Comparison of ENCODE assay signal across 3 cellular contexts in genomic region chr15:51799908-51800252, GRCh38.
TF ChIP-seq lines count a peak whose summit lies in the region.

No MANE protein-coding gene starts in this region.

TF ChIP-seq in A549, 52 proteins besides CTCF, POLR2A, EP300 and RAD21:
- TF ChIP-seq TFCP2L1 (CRISPR knock-in tag; IDR thresholded peaks at IDR 0.05) (no peak), MAFK (IDR thresholded peaks at IDR 0.05; ENCODE audit: partially characterized antibody) (peak; percentile 78)

TF ChIP-seq in GM23338, 12 proteins besides CTCF, POLR2A, EP300 and RAD21:
- no peak for TF ChIP-seq EZH2 (IDR thresholded peaks at IDR 0.05; ENCODE audit: low read depth, unreplicated experiment)
- TF ChIP-seq REST (IDR thresholded peaks at IDR 0.05; ENCODE audit: unreplicated experiment) = no peak
- TF ChIP-seq JUNB (IDR thresholded peaks at IDR 0.05; ENCODE audit: unreplicated experiment) = no peak
- TF ChIP-seq ZNF114 (CRISPR knock-in tag; IDR thresholded peaks at IDR 0.05) = no peak
- no peak for TF ChIP-seq ZNF462 (CRISPR knock-in tag; IDR thresholded peaks at IDR 0.05)
- no peak for TF ChIP-seq POLR2AphosphoS5 (IDR thresholded peaks at IDR 0.05; ENCODE audit: low read depth)
- no peak for TF ChIP-seq EZH2phosphoT487 (IDR thresholded peaks at IDR 0.05; ENCODE audit: unreplicated experiment)
- no peak for TF ChIP-seq NANOG (IDR thresholded peaks at IDR 0.05; ENCODE audit: borderline replicate concordance)
- no peak for TF ChIP-seq ZNF331 (CRISPR knock-in tag; IDR thresholded peaks at IDR 0.05; ENCODE audit: low read depth)
- no peak for TF ChIP-seq STAT1 (IDR thresholded peaks at IDR 0.05; ENCODE audit: unreplicated experiment)
- TF ChIP-seq, protein P1, sequence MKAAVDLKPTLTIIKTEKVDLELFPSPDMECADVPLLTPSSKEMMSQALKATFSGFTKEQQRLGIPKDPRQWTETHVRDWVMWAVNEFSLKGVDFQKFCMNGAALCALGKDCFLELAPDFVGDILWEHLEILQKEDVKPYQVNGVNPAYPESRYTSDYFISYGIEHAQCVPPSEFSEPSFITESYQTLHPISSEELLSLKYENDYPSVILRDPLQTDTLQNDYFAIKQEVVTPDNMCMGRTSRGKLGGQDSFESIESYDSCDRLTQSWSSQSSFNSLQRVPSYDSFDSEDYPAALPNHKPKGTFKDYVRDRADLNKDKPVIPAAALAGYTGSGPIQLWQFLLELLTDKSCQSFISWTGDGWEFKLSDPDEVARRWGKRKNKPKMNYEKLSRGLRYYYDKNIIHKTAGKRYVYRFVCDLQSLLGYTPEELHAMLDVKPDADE (IDR thresholded peaks at IDR 0.05) = no peak
- TF ChIP-seq CREB1 (CRISPR knock-in tag; IDR thresholded peaks at IDR 0.05; ENCODE audit: low read depth) = no peak

TF ChIP-seq in K562, 482 proteins besides CTCF, POLR2A, EP300 and RAD21:
- no peak for TF ChIP-seq PATZ1 (CRISPR knock-in tag; IDR thresholded peaks at IDR 0.05; ENCODE audit: borderline replicate concordance)
- no peak for TF ChIP-seq ETV6 (IDR thresholded peaks at IDR 0.05; ENCODE audit: borderline replicate concordance in 1 of 2, low read depth in 2 of 2, low read length in 1 of 2)
- TF ChIP-seq ETV6 (CRISPR knock-in tag; IDR thresholded peaks at IDR 0.05; ENCODE audit: borderline replicate concordance) = no peak
- TF ChIP-seq SIN3B (IDR thresholded peaks at IDR 0.05; ENCODE audit: low read depth) = no peak
- TF ChIP-seq C11orf30 (IDR thresholded peaks at IDR 0.05; ENCODE audit: low read depth) = peak; percentile 17; the same call in 1 of the 2 replicates
- TF ChIP-seq HMGXB4 (CRISPR knock-in tag; IDR thresholded peaks at IDR 0.05) = no peak
- peak; percentile 59 for TF ChIP-seq ZNF316 (IDR thresholded peaks at IDR 0.05)
- TF ChIP-seq TBP (optimal IDR thresholded peaks at IDR 0.05; ENCODE audit: low read depth, low read length) = no peak
